26 cellular contexts compared by ENCODE assay signal in genomic region chr2:224995419-224995818, GRCh38.
"Had no signal": no experiment of that assay in that cellular context is flagged by ENCODE, and none has a peak within 500 bp of the region (broad histone marks: within the 10 kb centered on the region; RNA-seq: fewer than 3 reads in every experiment).

No MANE protein-coding gene starts in this region.

- H3K4me3 Mint-ChIP-seq: memory B cell; naive thymus-derived CD8-positive, alpha-beta T cell; stimulated activated naive B cell treated with anti-CD40 and anti-IgM and Interleukin-4, amounts not matched to agents 10 μg/mL and 1 μg/mL and 100 μg/mL, for 72 hours had no signal

- H3K27ac ChIP-seq: left ventricle myocardium inferior, pancreas, prostate gland, skin epidermis, stomach, testis, thyroid gland, transverse colon, upper lobe of left lung, vagina had no signal

- H3K9me3 ChIP-seq: left ventricle myocardium inferior, mucosa of descending colon, pancreas, prostate gland, stomach, testis, thyroid gland, transverse colon, upper lobe of left lung, vagina had no signal

- H3K27me3 ChIP-seq: stomach, testis, thyroid gland, transverse colon, upper lobe of left lung, vagina had no signal

- H3K4me3 ChIP-seq: left ventricle myocardium inferior, mucosa of descending colon, pancreas, prostate gland, skin epidermis, stomach, testis, thyroid gland, transverse colon, upper lobe of left lung, vagina had no signal

- H3K4me1 ChIP-seq: left ventricle myocardium inferior, pancreas, prostate gland, stomach, testis, thyroid gland, transverse colon had no signal

- H3K27ac Mint-ChIP-seq: memory B cell had no signal

- ATAC-seq: mucosa of descending colon; naive thymus-derived CD8-positive, alpha-beta T cell; pancreas; right cardiac atrium; sciatic nerve; stimulated activated naive B cell treated with anti-CD40 and anti-IgM and Interleukin-4, amounts not matched to agents 10 μg/mL and 1 μg/mL and 100 μg/mL, for 72 hours; stimulated activated naive CD8-positive, alpha-beta T cell treated with anti-CD3 and anti-CD28 coated beads, Interleukin-15, Interleukin-2, amounts not matched to agents 100 U/mL and 50 U/mL, for 24 hours had no signal

- H3K27me3 Mint-ChIP-seq: memory B cell; naive thymus-derived CD8-positive, alpha-beta T cell; stimulated activated naive B cell treated with anti-CD40 and anti-IgM and Interleukin-4, amounts not matched to agents 10 μg/mL and 1 μg/mL and 100 μg/mL, for 72 hours had no signal

- H3K9me3 Mint-ChIP-seq: memory B cell; naive thymus-derived CD8-positive, alpha-beta T cell; stimulated activated naive B cell treated with anti-CD40 and anti-IgM and Interleukin-4, amounts not matched to agents 10 μg/mL and 1 μg/mL and 100 μg/mL, for 72 hours had no signal

- DNase-seq: hypothalamus; islet precursor cell; left ventricle myocardium inferior; midbrain; mucosa of descending colon; naive thymus-derived CD8-positive, alpha-beta T cell; pancreas; posterior cingulate gyrus; retina; right cardiac atrium; stimulated activated CD4-positive, alpha-beta T cell treated with anti-CD3 and anti-CD28 coated beads, Interleukin-12 subunit alpha, Interleukin-12 subunit beta, amount 100 ng/mL, for 4 hours; stimulated activated CD4-positive, alpha-beta T cell treated with anti-CD3 and anti-CD28 coated beads, Interleukin-15, amount 100 ng/mL, for 24 hours; stimulated activated CD4-positive, alpha-beta T cell treated with anti-CD3 and anti-CD28 coated beads, Interleukin-2, amount 100 ng/mL, for 24 hours; stimulated activated CD4-positive, alpha-beta T cell treated with anti-CD3 and anti-CD28 coated beads, Interleukin-4, amount 100 ng/mL, for 1 hour; stimulated activated naive B cell treated with anti-CD40 and anti-IgM and Interleukin-4, amounts not matched to agents 10 μg/mL and 1 μg/mL and 100 μg/mL, for 72 hours; stimulated activated naive CD8-positive, alpha-beta T cell treated with anti-CD3 and anti-CD28 coated beads, Interleukin-15, Interleukin-2, amounts not matched to agents 100 U/mL and 50 U/mL, for 24 hours; stomach; testis; thyroid gland; transverse colon; upper lobe of left lung had no signal

- H3K36me3 ChIP-seq: left ventricle myocardium inferior, pancreas, prostate gland, stomach, thyroid gland, transverse colon, upper lobe of left lung, vagina had no signal
